ENCODE assay signal across 9 cellular contexts in genomic region chr20:16573011-16573965, GRCh38. TPM values are rescaled to one million over a fixed set of nuclear protein-coding genes. Genes with fewer than 3 reads are reported as not detected.
A peak's percentile ranks its signal among the peaks of the same experiment; 100 is the strongest.
DNase-seq lines count a peak whose midpoint lies in the region; ATAC-seq, FAIRE-seq and TF ChIP-seq lines count a peak whose summit lies in the region.
"Had no signal": no experiment of that assay in that cellular context is flagged by ENCODE, and none has a peak within 500 bp of the region (broad histone marks: within the 10 kb centered on the region; RNA-seq: fewer than 3 reads in every experiment).

Gene KIF16B (minus strand): TSS chr20:16573448. CDS start chr20:16573275, 173 bp downstream.

- peak; percentile 2; the same call in 1 of the 2 replicates for TF ChIP-seq CTCF in BE2C (IDR thresholded peaks at IDR 0.05; ENCODE audit: low read depth, low read length)
- TF ChIP-seq CTCF in right lobe of liver (IDR thresholded peaks at IDR 0.05) = peak in 1 of 4 donors; percentile 2

- H3K4me3 ChIP-seq in BE2C (ENCODE audit: low read depth, low read length) (peak within 1 kb of the TSS; percentile 72), right lobe of liver (peak within 1 kb of the TSS; percentile 78 to 98 (median 95))

- WGBS in right lobe of liver (ENCODE audit: insufficient coverage, low coverage, low lambda C conversion rate, missing lambda C conversion rate) = 24% methylated on average over 18 of the region's 65 CpGs

- no peaks in the 10 kb centered on the region for H3K27me3 ChIP-seq in BE2C
- H3K27me3 ChIP-seq in right lobe of liver = no peaks in the 10 kb centered on the region

- peak; percentile 66 for TF ChIP-seq POLR2A in right lobe of liver (IDR thresholded peaks at IDR 0.05)

- peak within 1 kb of the TSS; percentile 88 for H3K4me3 Mint-ChIP-seq in dendritic cell treated with granulocyte-macrophage colony-stimulating factor and Interleukin-4, amounts not matched to agents 40 ng/mL and 50 ng/mL, for 4 days

- H3K27ac ChIP-seq in right lobe of liver = peak within 1 kb of the TSS; percentile 52 to 79 (median 72)

- peak within 1 kb of the TSS; percentile 90 for H3K27ac Mint-ChIP-seq in dendritic cell treated with granulocyte-macrophage colony-stimulating factor and Interleukin-4, amounts not matched to agents 40 ng/mL and 50 ng/mL, for 4 days

- peaks cover 1% of the 10 kb centered on the region for H3K27me3 Mint-ChIP-seq in dendritic cell treated with granulocyte-macrophage colony-stimulating factor and Interleukin-4, amounts not matched to agents 40 ng/mL and 50 ng/mL, for 4 days

- FAIRE-seq in GM19239 (lab: Jason Lieb, UNC) = peak; percentile 52
- FAIRE-seq: TTC549 had no signal

- H3K9me3 ChIP-seq in BE2C (no peaks in the 10 kb centered on the region), right lobe of liver (no peaks in the 10 kb centered on the region)

- H3K36me3 Mint-ChIP-seq in dendritic cell treated with granulocyte-macrophage colony-stimulating factor and Interleukin-4, amounts not matched to agents 40 ng/mL and 50 ng/mL, for 4 days (ENCODE audit: low read depth) = peaks cover 9% of the 10 kb centered on the region

- H3K36me3 ChIP-seq in BE2C (no peaks in the 10 kb centered on the region), right lobe of liver (no peaks in the 10 kb centered on the region)

- no peaks in the 10 kb centered on the region for H3K9me3 Mint-ChIP-seq in dendritic cell treated with granulocyte-macrophage colony-stimulating factor and Interleukin-4, amounts not matched to agents 40 ng/mL and 50 ng/mL, for 4 days

- DNase-seq in BE2C = peak; percentile 94
- peak; percentile 56 for DNase-seq in GM19239 (ENCODE audit: insufficient read length, low spot score)
- DNase-seq in NCI-H524 treated with DMSO at 0.1 percent for 48 hours (lab: John Stamatoyannopoulos, UW) = peak; percentile 34
- peak; percentile 70 to 81 for DNase-seq in activated CD4-positive, alpha-beta T cell treated with anti-CD3 and anti-CD28 coated beads, Interleukin-2, amount 50 U/mL, for 24 hours (ENCODE audit: low read depth in 1 of 2, low spot score in 1 of 2)
- DNase-seq in right lobe of liver = peak; percentile 94 to 95 (median 95)
- DNase-seq in stimulated activated CD4-positive, alpha-beta T cell treated with anti-CD3 and anti-CD28 coated beads, Interleukin-4, amount 100 ng/mL, for 1 hour = peak; percentile 86

- H3K4me1 Mint-ChIP-seq in dendritic cell treated with granulocyte-macrophage colony-stimulating factor and Interleukin-4, amounts not matched to agents 40 ng/mL and 50 ng/mL, for 4 days (ENCODE audit: low read depth) = peaks cover 55% of the 10 kb centered on the region

- ATAC-seq in HG03439 (IDR thresholded peaks at IDR 0.05; ENCODE audit: unreplicated experiment) (peak; percentile 90), right lobe of liver (peak; percentile 93 to 97 (median 94))

- H3K4me1 ChIP-seq in BE2C = no peaks in the 10 kb centered on the region
- peaks cover 0 to 50% (median 8%) of the 10 kb centered on the region in 4 donors for H3K4me1 ChIP-seq in right lobe of liver

- intact Hi-C loops in dendritic cell treated with granulocyte-macrophage colony-stimulating factor and Interleukin-4, amounts not matched to agents 40 ng/mL and 50 ng/mL, for 4 days (cut with micrococcal nuclease) = loop anchor here (1.0 to 2.0 kb wide), 2 partner anchors 58 to 157 kb away; partner anchors contain the start of gene SNRPB2
- intact Hi-C loops in right lobe of liver (cut with DNase I) = no loop called here

RNA-seq across cellular contexts. Expression of gene KIF16B, which starts in this region (rescaled TPM):
- polyA plus RNA-seq in BE2C (2012; ENCODE audit: insufficient read depth, insufficient read length, low read depth) = 3.8 TPM
- total RNA-seq in right lobe of liver = 10 to 100 TPM in 5 of 6 experiments, 1 to 10 TPM in 1; 8.4 to 15.9 (median 11.7) TPM

Comparison
In these comparisons a context has a peak if more than half of its experiments do, and no peak if none do; other contexts are left out.
1. Peak in every context shown above with its lines: DNase-seq, ATAC-seq, H3K4me3 ChIP-seq and H3K27ac ChIP-seq.
2. DNase-seq: peak in every context shown above with its lines; median percentile 95 in right lobe of liver; 94 in BE2C; 86 in stimulated activated CD4-positive, alpha-beta T cell treated with anti-CD3 and anti-CD28 coated beads, Interleukin-4, amount 100 ng/mL, for 1 hour; 76 in activated CD4-positive, alpha-beta T cell treated with anti-CD3 and anti-CD28 coated beads, Interleukin-2, amount 50 U/mL, for 24 hours; 56 in GM19239; 34 in NCI-H524 treated with DMSO at 0.1 percent for 48 hours.